Comparison of ENCODE assay signal across 8 cellular contexts in the genomic region with DNA sequence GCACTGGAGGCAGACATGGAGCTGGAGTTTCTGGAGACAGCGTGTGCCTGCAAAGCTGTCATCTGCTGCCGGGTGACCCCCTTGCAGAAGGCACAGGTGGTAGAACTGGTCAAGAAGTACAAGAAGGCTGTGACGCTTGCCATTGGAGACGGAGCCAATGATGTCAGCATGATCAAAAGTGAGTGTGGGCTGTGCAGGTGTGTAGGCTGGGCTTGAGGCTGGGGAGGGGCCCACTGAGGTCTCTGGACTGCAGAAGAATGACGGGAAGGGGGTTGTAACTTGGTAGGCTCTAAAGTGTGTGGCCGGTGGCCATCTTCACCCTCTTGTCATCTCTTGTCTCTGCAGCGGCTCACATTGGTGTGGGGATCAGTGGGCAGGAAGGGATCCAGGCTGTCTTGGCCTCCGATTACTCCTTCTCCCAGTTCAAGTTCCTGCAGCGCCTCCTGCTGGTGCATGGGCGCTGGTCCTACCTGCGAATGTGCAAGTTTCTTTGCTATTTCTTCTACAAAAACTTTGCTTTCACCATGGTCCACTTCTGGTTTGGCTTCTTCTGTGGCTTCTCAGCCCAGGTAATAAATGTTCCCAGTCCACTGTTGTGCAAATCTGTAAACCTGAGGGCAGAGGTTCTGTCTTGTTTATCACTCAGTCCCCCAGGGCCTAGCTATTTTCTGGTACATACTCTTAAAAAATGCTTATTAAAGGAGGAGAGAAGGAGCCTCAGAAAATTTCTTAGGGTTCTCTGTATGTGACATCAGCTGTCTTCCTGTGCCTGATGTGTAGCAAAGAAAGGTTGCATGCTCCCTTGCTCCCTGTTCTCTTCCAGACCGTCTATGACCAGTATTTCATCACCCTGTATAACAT.
DNase-seq lines count a peak whose midpoint lies in the region; ATAC-seq and TF ChIP-seq lines count a peak whose summit lies in the region.

No MANE protein-coding gene starts in this region.

- ATAC-seq in HG02642 (IDR thresholded peaks at IDR 0.05; ENCODE audit: poor library complexity, unreplicated experiment) (no peak), GM19328 (IDR thresholded peaks at IDR 0.05; ENCODE audit: unreplicated experiment) (no peak)

- TF ChIP-seq CTCF in fibroblast of pulmonary artery (IDR thresholded peaks at IDR 0.05; ENCODE audit: low read length, missing control alignments) = peak; percentile 68

- no peak overlapping the region for H3K4me3 ChIP-seq in fibroblast of pulmonary artery (replicated peaks; ENCODE audit: low read depth, low read length)

- peak; percentile 48 for DNase-seq in EH (ENCODE audit: low read depth)
- DNase-seq in NCI-H526 (lab: John Stamatoyannopoulos, UW) = peak; percentile 68 to 90
- DNase-seq in activated T-cell treated with anti-CD3 and anti-CD28 coated beads for 48 hours (ENCODE audit: low read depth) = peak; percentile 69
- DNase-seq in fibroblast of pulmonary artery (ENCODE audit: low read depth) = peak; percentile 61
- peak; percentile 61 to 72 (median 69) for DNase-seq in stimulated activated CD4-positive, alpha-beta T cell treated with anti-CD3 and anti-CD28 coated beads, Interleukin-12 subunit alpha, Interleukin-12 subunit beta, amount 100 ng/mL, for 48 hours (ENCODE audit: low read depth in 2 of 3, low spot score in 1 of 3)
- DNase-seq in globus pallidus (ENCODE audit: low spot score) = no peak
